8 cellular contexts compared by ENCODE assay signal in the genomic region with DNA sequence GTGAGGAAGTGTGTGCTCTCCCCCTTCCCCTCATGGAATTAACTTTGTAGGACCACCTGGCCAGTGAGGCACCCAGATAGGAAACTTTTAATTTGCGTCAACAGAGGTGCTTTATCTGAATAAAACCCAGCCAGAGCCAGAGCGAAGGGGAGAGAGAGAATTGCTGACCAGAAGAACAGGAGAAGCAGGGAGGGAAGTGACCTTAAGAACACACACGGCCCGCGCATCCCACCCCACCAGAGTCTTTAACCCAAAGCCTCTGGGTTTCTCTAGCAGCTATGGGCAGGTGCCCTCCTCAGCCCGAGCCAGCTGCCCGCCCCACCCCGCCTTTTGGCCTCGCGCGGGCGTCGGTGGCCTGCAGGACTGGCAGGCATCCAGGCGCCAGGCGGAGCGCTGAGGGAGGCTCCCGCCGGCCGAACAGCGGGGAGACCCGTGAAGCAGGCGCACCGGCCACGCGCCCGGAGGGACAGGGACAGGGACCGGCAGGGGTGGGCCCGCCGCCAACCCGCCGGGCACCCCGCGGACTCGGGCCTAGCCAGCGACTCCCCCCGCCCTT. TPM values are rescaled to one million over a fixed set of nuclear protein-coding genes. Genes with fewer than 3 reads are reported as not detected.
DNase-seq lines count a peak whose midpoint lies in the region; ATAC-seq and TF ChIP-seq lines count a peak whose summit lies in the region.

No MANE protein-coding gene starts in this region.

- H3K4me3 ChIP-seq in OCI-LY1 (ENCODE audit: low read depth, low read length, poor library complexity, severe bottlenecking) (peak overlapping the region; percentile 91), adipocyte (ENCODE audit: low read length) (peak overlapping the region; percentile 92)

- H4K20me1 ChIP-seq in OCI-LY1 (ENCODE audit: insufficient read depth, low read length): no peaks in the 10 kb centered on the region

- no peak for TF ChIP-seq CTCF in OCI-LY1 (IDR thresholded peaks at IDR 0.05; ENCODE audit: low read length)

- DNase-seq in DMS79 treated with DMSO at 0.1 percent for 48 hours (lab: John Stamatoyannopoulos, UW) (peak; percentile 54), adipocyte (ENCODE audit: low read depth) (peak; percentile 91), Right ventricle myocardium inferior (ENCODE audit: missing footprints) (peak; percentile 90), nucleus accumbens (lab: John Stamatoyannopoulos, UW) (peak in 53 of 56 donors; percentile 21 to 92 (median 76)), NCI-H1048 (lab: John Stamatoyannopoulos, UW) (no peak)

- H3F3A ChIP-seq in OCI-LY1 (ENCODE audit: insufficient read depth, low read length): no peaks in the 10 kb centered on the region

- intact Hi-C loops in Right ventricle myocardium inferior (cut with DNase I): loop anchor here (5.0 kb wide), 2 partner anchors 130 to 1965 kb away; a partner anchor contains a TSS

- peaks cover 40% of the 10 kb centered on the region for H3K4me1 ChIP-seq in OCI-LY1 (ENCODE audit: insufficient read depth, low read length, severe bottlenecking)
- H3K4me1 ChIP-seq in adipocyte (ENCODE audit: control insufficient read depth, insufficient read depth, low read length): peaks cover 15% of the 10 kb centered on the region

- no peaks in the 10 kb centered on the region for H3K27me3 ChIP-seq in OCI-LY1 (ENCODE audit: insufficient read depth, low read length)
- no peaks in the 10 kb centered on the region for H3K27me3 ChIP-seq in adipocyte (replicated peaks; ENCODE audit: control insufficient read depth, insufficient read depth, low read length)

- peaks cover 20% of the 10 kb centered on the region for H3K79me2 ChIP-seq in OCI-LY1 (ENCODE audit: insufficient read depth, low read length)

- ATAC-seq in GM19455 (IDR thresholded peaks at IDR 0.05; ENCODE audit: unreplicated experiment) (peak; percentile 42), HG03520 (IDR thresholded peaks at IDR 0.05; ENCODE audit: unreplicated experiment) (peak; percentile 23), Right ventricle myocardium inferior (peak; percentile 77)

- H3K9ac ChIP-seq in OCI-LY1 (ENCODE audit: low read length) (peak overlapping the region; percentile 93), adipocyte (ENCODE audit: low read length) (peak overlapping the region; percentile 99)

- peak overlapping the region; percentile 99 for H3K4me2 ChIP-seq in OCI-LY1 (ENCODE audit: low read length)

- peak overlapping the region; percentile 60; the same call in 1 of the 2 replicates for H2AFZ ChIP-seq in OCI-LY1 (ENCODE audit: low read length)

- no peaks in the 10 kb centered on the region for H3K9me2 ChIP-seq in OCI-LY1 (ENCODE audit: low read depth, low read length)

- peaks cover 16% of the 10 kb centered on the region; the same call in 1 of the 2 replicates for H3K36me3 ChIP-seq in OCI-LY1 (ENCODE audit: insufficient read depth, low read length)
- H3K36me3 ChIP-seq in adipocyte (ENCODE audit: control insufficient read depth, insufficient read depth, low read length, severe bottlenecking): peaks cover 4% of the 10 kb centered on the region

- H3K9me3 ChIP-seq in OCI-LY1 (ENCODE audit: low read length) (no peaks in the 10 kb centered on the region), adipocyte (ENCODE audit: control insufficient read depth, low read length) (no peaks in the 10 kb centered on the region)

- H3K27ac ChIP-seq in OCI-LY1 (ENCODE audit: low read depth, low read length, poor library complexity, severe bottlenecking): peak overlapping the region; percentile 84

RNA-seq across cellular contexts. Expression of a gene that starts 0.6 kb away (rescaled TPM):
- 40.0 TPM for total RNA-seq in Right ventricle myocardium inferior

Comparison
In these comparisons a context has a peak if more than half of its experiments do, and no peak if none do; other contexts are left out.
1. ATAC-seq: peak in every context shown above with its lines; median percentile 77 in Right ventricle myocardium inferior; 42 in GM19455; 23 in HG03520.